Comparison of ENCODE assay signal across 24 cellular contexts in genomic region chr16:15701367-15701766, GRCh38.
"Had no signal": no experiment of that assay in that cellular context is flagged by ENCODE, and none has a peak within 500 bp of the region (broad histone marks: within the 10 kb centered on the region; RNA-seq: fewer than 3 reads in every experiment).

No MANE protein-coding gene starts in this region.

- H3K9me3 Mint-ChIP-seq: activated B cell treated with CpG ODN at 0.5 μM for 24 hours; activated T-cell treated with anti-CD3 and anti-CD28 coated beads, Interleukin-2, amount 50 U/mL, for 72 hours; effector memory CD8-positive, alpha-beta T cell; natural killer cell treated with Interleukin-12 subunit alpha and Interleukin-12 subunit beta and Interleukin-15 and Interleukin-18, amount 100 ng/mL, for 72 hours had no signal

- H3K36me3 ChIP-seq: ovary had no signal

- H3K4me3 ChIP-seq: adrenal gland, ascending aorta, colonic mucosa, dorsolateral prefrontal cortex, lung, ovary, prostate gland, right atrium auricular region, thyroid gland had no signal

- FAIRE-seq: kidney had no signal

- H3K27ac ChIP-seq: adrenal gland, colonic mucosa, ovary, prostate gland, right atrium auricular region, thyroid gland had no signal

- H3K4me3 Mint-ChIP-seq: activated B cell treated with CpG ODN at 0.5 μM for 24 hours; activated CD4-positive, alpha-beta T cell treated with anti-CD3 and anti-CD28 coated beads for 36 hours; activated naive CD8-positive, alpha-beta T cell; activated T-cell treated with anti-CD3 and anti-CD28 coated beads, Interleukin-2, amount 50 U/mL, for 72 hours; effector memory CD8-positive, alpha-beta T cell; natural killer cell treated with Interleukin-12 subunit alpha and Interleukin-12 subunit beta and Interleukin-15 and Interleukin-18, amount 100 ng/mL, for 72 hours; T-helper 17 cell had no signal

- H3K27me3 ChIP-seq: adrenal gland, ascending aorta, colonic mucosa, dorsolateral prefrontal cortex, neutrophil, ovary, right atrium auricular region, thyroid gland had no signal

- H3K4me1 ChIP-seq: adrenal gland, ascending aorta, colonic mucosa, prostate gland, right atrium auricular region, thyroid gland had no signal

- H3K9me3 ChIP-seq: adrenal gland, ascending aorta, colonic mucosa, neutrophil, ovary, prostate gland, right atrium auricular region, thyroid gland had no signal

- H3K27ac Mint-ChIP-seq: activated B cell treated with CpG ODN at 0.5 μM for 24 hours; activated T-cell treated with anti-CD3 and anti-CD28 coated beads, Interleukin-2, amount 50 U/mL, for 72 hours had no signal

- DNase-seq: activated B cell treated with CpG ODN at 0.5 μM for 24 hours; activated CD4-positive, alpha-beta T cell treated with anti-CD3 and anti-CD28 coated beads for 36 hours; activated CD4-positive, alpha-beta T cell treated with anti-CD3 and anti-CD28 coated beads, Interleukin-2, amount 50 U/mL, for 4 hours; activated effector memory CD4-positive, alpha-beta T cell treated with Interleukin-2 at 50 U/mL for 16 hours; activated T-cell treated with anti-CD3 and anti-CD28 coated beads, Interleukin-2, amount 50 U/mL, for 72 hours; adrenal gland; colonic mucosa; dorsolateral prefrontal cortex; effector memory CD8-positive, alpha-beta T cell; kidney; ovary; stimulated activated CD4-positive, alpha-beta T cell treated with anti-CD3 and anti-CD28 coated beads, Interleukin-12 subunit alpha, Interleukin-12 subunit beta, amount 100 ng/mL, for 4 hours; stimulated activated CD4-positive, alpha-beta T cell treated with anti-CD3 and anti-CD28 coated beads, Interleukin-4, amount 100 ng/mL, for 4 hours; stimulated activated naive CD8-positive, alpha-beta T cell treated with anti-CD3 and anti-CD28 coated beads, Interleukin-15, Interleukin-2, amounts not matched to agents 100 U/mL and 50 U/mL, for 24 hours; substantia nigra; T-helper 17 cell; thyroid gland had no signal

- H3K27me3 Mint-ChIP-seq: activated B cell treated with CpG ODN at 0.5 μM for 24 hours; activated CD4-positive, alpha-beta T cell treated with anti-CD3 and anti-CD28 coated beads for 36 hours; activated naive CD8-positive, alpha-beta T cell; effector memory CD8-positive, alpha-beta T cell; natural killer cell treated with Interleukin-12 subunit alpha and Interleukin-12 subunit beta and Interleukin-15 and Interleukin-18, amount 100 ng/mL, for 72 hours; T-helper 17 cell had no signal
